8 cellular contexts compared by ENCODE assay signal in the genomic region with DNA sequence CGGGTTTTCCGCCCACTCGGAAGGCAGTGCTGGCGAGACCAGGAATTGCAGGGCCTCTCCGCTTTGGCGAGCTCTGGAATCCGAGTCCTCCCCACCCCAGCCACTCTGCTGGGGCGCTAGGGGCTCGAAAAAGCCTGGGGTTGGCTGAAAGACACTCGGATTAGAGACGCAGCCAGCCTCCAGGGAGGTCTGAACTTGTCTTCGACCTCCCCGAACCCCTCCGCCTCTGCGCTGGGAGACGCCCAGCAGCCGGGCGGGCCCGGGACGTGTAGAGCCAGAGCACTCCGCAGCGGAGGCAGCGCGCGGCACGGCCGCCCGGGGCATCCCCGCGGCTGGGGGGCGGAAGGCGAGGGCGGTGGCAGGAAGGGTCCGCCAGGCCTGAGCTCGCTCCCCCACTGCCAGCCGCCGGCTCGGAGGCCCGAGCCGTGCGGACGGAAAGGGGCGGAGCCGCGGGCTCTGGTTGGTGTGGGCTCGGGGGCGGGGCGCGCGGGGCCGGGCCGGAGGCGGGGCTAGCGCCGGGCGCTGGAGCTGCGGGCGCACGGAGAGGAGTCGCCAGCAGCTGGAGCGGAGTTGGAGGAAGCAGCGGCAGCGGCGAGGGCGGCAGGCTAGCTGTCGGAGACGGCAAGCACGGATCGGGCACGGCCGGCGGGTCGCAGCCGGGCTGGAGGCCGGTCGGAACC. TPM values are rescaled to one million over a fixed set of nuclear protein-coding genes. Genes with fewer than 3 reads are reported as not detected.
DNase-seq lines count a peak whose midpoint lies in the region; ATAC-seq and TF ChIP-seq lines count a peak whose summit lies in the region.

Gene PIK3R1 (plus strand): TSS at position 549 of the 680 bp plus-strand sequence. CDS start 10,920 bp downstream, outside the sequence.

- DNase-seq in Caco-2 (peak; percentile 93 to 97), HT1080 (ENCODE audit: low read depth) (peak; percentile 87), medulla oblongata (ENCODE audit: extremely low spot score) (peak; percentile 96)
- peak; percentile 93 for DNase-seq in NK-92 treated with Interleukin-12 subunit alpha and Interleukin-12 subunit beta, amount 100 ng/mL, for 24 hours (lab: John Stamatoyannopoulos, UW)
- DNase-seq in activated CD8-positive, alpha-beta memory T cell treated with anti-CD3 and anti-CD28 coated beads for 24 hours, result peak; percentile 97
- DNase-seq in effector CD8-positive, alpha-beta T cell (lab: John Stamatoyannopoulos, UW), result peak; percentile 80
- DNase-seq in stimulated activated CD4-positive, alpha-beta T cell treated with anti-CD3 and anti-CD28 coated beads, TNF-alpha, amount 100 ng/mL, for 48 hours (ENCODE audit: low read depth in 3 of 3), result peak; percentile 87 to 93 (median 89)

- peaks cover 7% of the 10 kb centered on the region for H3K9me3 ChIP-seq in Caco-2

- peaks cover 25% of the 10 kb centered on the region for H3K4me1 ChIP-seq in Caco-2

- no peak for TF ChIP-seq CTCF in Caco-2 (IDR thresholded peaks at IDR 0.05; ENCODE audit: insufficient read depth in 1 of 2, low read depth in 1 of 2, low read length in 1 of 2, severe bottlenecking in 1 of 2, unreplicated experiment in 1 of 2)

- CTCF ChIA-PET in Caco-2 (lab: Charles Lee), result interaction anchor here (0.6 to 1.9 kb wide), 4 partner anchors 37 to 1157 kb away, joined by 3 to 8 read pairs (median 6); no protein-coding TSS in a partner anchor

- ATAC-seq in GM21367 (IDR thresholded peaks at IDR 0.05; ENCODE audit: unreplicated experiment), result peak; percentile 73

- no peaks in the 10 kb centered on the region for H3K27me3 ChIP-seq in Caco-2 (replicated peaks; ENCODE audit: control insufficient read depth, insufficient read depth, low read length)

- H3K27ac Mint-ChIP-seq in Caco-2 (ENCODE audit: unreplicated experiment), result peak within 1 kb of the TSS; percentile 92

- POLR2A ChIA-PET in Caco-2 (lab: Charles Lee), result interaction anchor here (0.6 to 1.0 kb wide), 9 partner anchors 13 to 1179 kb away, joined by 3 to 10 read pairs (median 4); no protein-coding TSS in a partner anchor

- H3K27me3 Mint-ChIP-seq in Caco-2 (ENCODE audit: insufficient read depth, unreplicated experiment), result no peaks in the 10 kb centered on the region

- peaks cover 17% of the 10 kb centered on the region for H3K36me3 Mint-ChIP-seq in Caco-2 (ENCODE audit: insufficient read depth, unreplicated experiment)

- peaks cover 13% of the 10 kb centered on the region for H3K9me3 Mint-ChIP-seq in Caco-2 (ENCODE audit: unreplicated experiment)

- intact Hi-C loops in Caco-2 (cut with micrococcal nuclease; ENCODE audit: unreplicated experiment), result no loop called here

- peaks cover 33% of the 10 kb centered on the region for H3K4me1 Mint-ChIP-seq in Caco-2 (ENCODE audit: low read depth, unreplicated experiment)

- no peaks in the 10 kb centered on the region; the same call in 1 of the 2 replicates for H3K36me3 ChIP-seq in Caco-2 (ENCODE audit: control insufficient read depth, insufficient read depth, low read length)

- peak within 1 kb of the TSS; percentile 92 for H3K4me3 Mint-ChIP-seq in Caco-2 (ENCODE audit: unreplicated experiment)

- BruUV-seq in Caco-2 (replicated peaks; lab: Mats Ljungman, UMichigan), result no TSS peak

- H3K4me3 ChIP-seq in Caco-2 (ENCODE audit: low read depth, low read length), result peak within 1 kb of the TSS; percentile 84

RNA-seq across cellular contexts. Expression of gene PIK3R1, which starts in this region (rescaled TPM):
- total RNA-seq in Caco-2 (2022), result 47.8 and 54.6 TPM in 2 replicates
- total RNA-seq in HT1080 (2014; rRNA removed; shearing (Covaris generic)), result 12.6 and 14.0 TPM in 2 replicates
- polyA plus RNA-seq in HT1080 (2015; cell fraction: cytosol; rRNA removed), result 2.8 and 4.3 TPM in 2 replicates
- polyA plus RNA-seq in HT1080 (2015; cell fraction: nucleus; rRNA removed), result 7.1 and 8.1 TPM in 2 replicates

Comparison
In these comparisons a context has a peak if more than half of its experiments do, and no peak if none do; other contexts are left out.
1. Peak in every context shown above with its lines: DNase-seq, ATAC-seq and H3K4me3 ChIP-seq.